Comparison of ENCODE assay signal across 13 cellular contexts in the genomic region with DNA sequence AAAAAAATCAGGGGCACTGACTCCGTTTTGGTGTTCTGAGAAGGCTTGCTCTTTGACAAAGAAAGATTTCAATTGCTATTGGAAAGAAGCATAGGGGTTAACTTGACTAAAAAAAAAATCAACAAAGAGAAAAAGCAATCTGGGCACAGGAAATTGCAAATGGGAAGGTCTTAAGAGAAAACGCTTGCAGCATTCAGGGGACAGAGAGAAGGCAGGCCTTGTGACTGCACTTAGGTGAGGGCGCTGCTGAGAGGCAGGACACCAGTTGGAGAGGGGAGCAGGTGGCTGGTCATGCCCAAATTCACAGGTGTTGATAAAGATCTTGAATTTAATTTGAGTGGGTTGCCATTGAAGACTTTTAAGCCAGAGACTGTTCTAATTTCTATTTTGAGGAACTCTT. TPM values are rescaled to one million over a fixed set of nuclear protein-coding genes. Genes with fewer than 3 reads are reported as not detected.
DNase-seq lines count a peak whose midpoint lies in the region; TF ChIP-seq lines count a peak whose summit lies in the region.
"Had no signal": no experiment of that assay in that cellular context is flagged by ENCODE, and none has a peak within 500 bp of the region (broad histone marks: within the 10 kb centered on the region; RNA-seq: fewer than 3 reads in every experiment).

No MANE protein-coding gene starts in this region.

- no peaks in the 10 kb centered on the region for H3K36me3 Mint-ChIP-seq in brain
- no peaks in the 10 kb centered on the region for H3K36me3 Mint-ChIP-seq in mesothelial cell of epicardium
- H3K36me3 Mint-ChIP-seq: CD8-positive, alpha-beta T cell had no signal

- H3K9me3 Mint-ChIP-seq in brain (no peaks in the 10 kb centered on the region), mesothelial cell of epicardium (no peaks in the 10 kb centered on the region)
- H3K9me3 Mint-ChIP-seq: CD8-positive, alpha-beta T cell had no signal

- H3K27me3 Mint-ChIP-seq in brain (peaks cover 8% of the 10 kb centered on the region), mesothelial cell of epicardium (ENCODE audit: low read depth) (peaks cover 14% of the 10 kb centered on the region)

- peak overlapping the region in 4 of 5 experiments; percentile 14 to 68 (median 35) for H3K27ac Mint-ChIP-seq in brain
- peak overlapping the region; percentile 9 for H3K27ac Mint-ChIP-seq in mesothelial cell of epicardium
- H3K27ac Mint-ChIP-seq: CD8-positive, alpha-beta T cell had no signal

- H3K4me1 Mint-ChIP-seq in brain (peaks cover 30% of the 10 kb centered on the region), mesothelial cell of epicardium (peaks cover 25% of the 10 kb centered on the region)

- H3K4me3 Mint-ChIP-seq in brain (peak overlapping the region in 3 of 5 experiments; percentile 1 to 11 (median 6)), mesothelial cell of epicardium (no peak overlapping the region)
- H3K4me3 Mint-ChIP-seq: CD8-positive, alpha-beta T cell had no signal

- TF ChIP-seq CTCF in brain (conservative IDR thresholded peaks at IDR 0.05), result no peak
- no peak for TF ChIP-seq CTCF in mesothelial cell of epicardium (IDR thresholded peaks at IDR 0.05; ENCODE audit: unreplicated experiment)

- DNase-seq in DMS79 (lab: John Stamatoyannopoulos, UW) (peak; percentile 88), NCI-H1694 treated with DMSO at 0.1 percent for 48 hours (lab: John Stamatoyannopoulos, UW) (peak; percentile 78), mesothelial cell of epicardium (ENCODE audit: low spot score in 2 of 2, unreplicated experiment in 2 of 2) (no peak), globus pallidus (ENCODE audit: low spot score) (no peak), NCI-H146 (lab: John Stamatoyannopoulos, UW) (no peak), COR-L47 (lab: John Stamatoyannopoulos, UW) (no peak)
- DNase-seq in activated CD4-positive, alpha-beta T cell treated with anti-CD3 and anti-CD28 coated beads, Interleukin-2, amount 50 U/mL, for 1 hour, result no peak
- DNase-seq: activated effector memory CD4-positive, alpha-beta T cell treated with anti-CD3 and anti-CD28 coated beads, Interleukin-2, amount 50 U/mL, for 16 hours; CD8-positive, alpha-beta T cell; midbrain; MV-4-11; NK-92 treated with Interleukin-12 subunit alpha and Interleukin-12 subunit beta, amount 100 ng/mL, for 24 hours had no signal

RNA-seq across cellular contexts. Expression of a gene that starts 4.2 kb away (rescaled TPM):
- polyA plus RNA-seq in brain (ENCODE audit: insufficient read depth, low read depth, low replicate concordance), result 4.8 TPM
- 7.0 to 7.4 TPM (median 7.2 TPM) in 3 replicates for total RNA-seq in mesothelial cell of epicardium

Comparison
In these comparisons a context has a peak if more than half of its experiments do, and no peak if none do; other contexts are left out.
1. DNase-seq: peak in DMS79 (single experiment) and NCI-H1694 treated with DMSO at 0.1 percent for 48 hours (single experiment); none in mesothelial cell of epicardium (0 of 2), globus pallidus (single experiment), NCI-H146 (single experiment), activated CD4-positive, alpha-beta T cell treated with anti-CD3 and anti-CD28 coated beads, Interleukin-2, amount 50 U/mL, for 1 hour (single experiment) and COR-L47 (single experiment).